In the genomic region with DNA sequence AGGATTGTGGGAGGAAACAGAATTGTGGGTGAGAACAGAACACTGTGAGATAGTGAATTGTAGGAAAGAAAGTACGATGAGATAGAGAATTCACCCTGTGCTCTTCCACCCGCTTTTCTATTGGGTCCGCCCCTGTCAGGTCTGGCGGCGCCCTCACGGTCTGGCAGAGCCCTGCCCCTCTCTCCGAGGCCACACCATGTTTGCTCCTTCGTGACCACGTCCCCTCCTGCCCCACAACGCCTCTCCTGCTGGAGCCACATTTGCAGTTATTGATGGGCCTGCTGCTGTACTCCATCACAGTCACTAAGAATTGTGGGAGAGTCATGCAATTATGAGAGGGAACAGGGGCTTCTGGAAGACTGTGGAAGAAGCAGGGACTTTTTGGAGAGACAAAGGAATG, we compare ENCODE assay signal across 20 cellular contexts.
"Had no signal": no experiment of that assay in that cellular context is flagged by ENCODE, and none has a peak within 500 bp of the region (broad histone marks: within the 10 kb centered on the region; RNA-seq: fewer than 3 reads in every experiment).

No MANE protein-coding gene starts in this region.

- H3K4me1 ChIP-seq: SJSA1 had no signal

- H3K4me3 ChIP-seq: MG63, SJSA1, SK-N-MC had no signal

- DNase-seq: IMR-90, Karpas-422, KG1, MG63, NCI-H1092, NCI-H1105 treated with DMSO at 0.1 percent for 48 hours, NCI-H1417 treated with DMSO at 0.1 percent for 48 hours, NCI-H146, NCI-H1694 treated with DMSO at 0.1 percent for 48 hours, NCI-H1930, NCI-H2107, NCI-H2227 treated with DMSO at 0.1 percent for 48 hours, NCI-H524 treated with DMSO at 0.1 percent for 48 hours, NCI-H69, NCI-H774, Right ventricle myocardium superior, RPMI8226, SIG-M5 had no signal

- H3K27me3 ChIP-seq: MG63, SJSA1 had no signal

- H3K27ac ChIP-seq: SJSA1, SK-N-MC had no signal

- H3K36me3 ChIP-seq: MG63, SJSA1 had no signal
